In the genomic region with DNA sequence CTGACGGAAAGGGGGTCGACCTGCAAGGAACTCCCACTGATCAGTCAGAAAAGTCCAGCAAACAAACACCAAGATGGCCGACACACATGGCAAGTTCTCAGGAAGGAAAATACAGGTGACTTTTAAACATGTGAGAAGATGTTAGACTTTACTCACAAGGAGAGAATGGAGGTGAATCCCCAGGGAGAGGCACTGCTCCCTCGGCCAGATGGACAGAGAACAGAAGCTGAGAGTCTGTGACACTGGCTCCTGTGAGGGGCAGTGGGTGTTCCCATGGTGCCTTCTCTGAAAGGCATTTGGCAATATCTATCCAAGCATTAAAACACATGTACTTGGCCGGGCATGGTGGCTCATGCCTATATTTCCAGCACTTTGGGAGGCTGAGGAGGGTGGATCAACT, we compare ENCODE assay signal across 21 cellular contexts. TPM values are rescaled to one million over a fixed set of nuclear protein-coding genes. Genes with fewer than 3 reads are reported as not detected.
DNase-seq lines count a peak whose midpoint lies in the region; ATAC-seq and TF ChIP-seq lines count a peak whose summit lies in the region.
"Had no signal": no experiment of that assay in that cellular context is flagged by ENCODE, and none has a peak within 500 bp of the region (broad histone marks: within the 10 kb centered on the region; RNA-seq: fewer than 3 reads in every experiment).

No MANE protein-coding gene starts in this region.

- no peak for TF ChIP-seq POLR2A in esophagus muscularis mucosa (IDR thresholded peaks at IDR 0.05; ENCODE audit: low read depth)
- no peak for TF ChIP-seq POLR2A in transverse colon (IDR thresholded peaks at IDR 0.05)

- TF ChIP-seq EP300 in esophagus muscularis mucosa (IDR thresholded peaks at IDR 0.05) (no peak), transverse colon (IDR thresholded peaks at IDR 0.05; ENCODE audit: low read depth) (no peak)

- H3K4me3 ChIP-seq in cardiac muscle cell (no peak overlapping the region), esophagus muscularis mucosa (no peak overlapping the region), transverse colon (no peak overlapping the region)
- H3K4me3 ChIP-seq: PC-9 had no signal

- H3K4me1 Mint-ChIP-seq in osteocyte (ENCODE audit: unreplicated experiment) = peaks cover 91% of the 10 kb centered on the region
- no peaks in the 10 kb centered on the region for H3K4me1 Mint-ChIP-seq in natural killer cell
- H3K4me1 Mint-ChIP-seq: CD4-positive, CD25-positive, alpha-beta regulatory T cell had no signal

- H3K27me3 Mint-ChIP-seq in osteocyte (ENCODE audit: unreplicated experiment) (no peaks in the 10 kb centered on the region), natural killer cell (ENCODE audit: low read depth in 2 of 2) (peaks cover 6 to 7% of the 10 kb centered on the region in 2 donors)
- H3K27me3 Mint-ChIP-seq: CD4-positive, CD25-positive, alpha-beta regulatory T cell had no signal

- H3K27ac Mint-ChIP-seq in osteocyte (ENCODE audit: unreplicated experiment) (peak overlapping the region; percentile 84), natural killer cell (no peak overlapping the region)
- H3K27ac Mint-ChIP-seq: CD4-positive, CD25-positive, alpha-beta regulatory T cell had no signal

- no peaks in the 10 kb centered on the region for H3K36me3 ChIP-seq in cardiac muscle cell
- H3K36me3 ChIP-seq in esophagus muscularis mucosa = no peaks in the 10 kb centered on the region
- no peaks in the 10 kb centered on the region for H3K36me3 ChIP-seq in transverse colon

- H3K9me3 Mint-ChIP-seq in osteocyte (ENCODE audit: unreplicated experiment) (no peaks in the 10 kb centered on the region), natural killer cell (peaks cover 3 to 4% of the 10 kb centered on the region in 2 donors)

- H3K9me3 ChIP-seq in cardiac muscle cell (ENCODE audit: low read depth) (no peaks in the 10 kb centered on the region), esophagus muscularis mucosa (no peaks in the 10 kb centered on the region), transverse colon (no peaks in the 10 kb centered on the region)

- H3K4me3 Mint-ChIP-seq in osteocyte (ENCODE audit: unreplicated experiment) (no peak overlapping the region), natural killer cell (no peak overlapping the region)
- H3K4me3 Mint-ChIP-seq: CD4-positive, CD25-positive, alpha-beta regulatory T cell had no signal

- H3K27me3 ChIP-seq in cardiac muscle cell (no peaks in the 10 kb centered on the region), esophagus muscularis mucosa (no peaks in the 10 kb centered on the region), transverse colon (no peaks in the 10 kb centered on the region)

- ATAC-seq in left cardiac atrium = no peak
- no peak for ATAC-seq in natural killer cell

- in situ Hi-C loops in transverse colon (cut with MboI; ENCODE audit: low pct_ligation_motif_present in 1 of 4, low pct_unique_long_range_greater_than_20kb in 1 of 4, low sequenced_read_pairs in 3 of 4) = no loop called here

- WGBS in esophagus muscularis mucosa = 91% methylated on average over 5 of the region's 5 CpGs
- 76 to 95% methylated on average over 3 to 5 of the region's 5 CpGs for WGBS in transverse colon (ENCODE audit: low coverage in 1 of 2), 2 donors

- TF ChIP-seq CTCF in cardiac muscle cell (IDR thresholded peaks at IDR 0.05; ENCODE audit: low read depth, low read length) (no peak), esophagus muscularis mucosa (IDR thresholded peaks at IDR 0.05) (no peak), osteocyte (IDR thresholded peaks at IDR 0.05) (no peak), transverse colon (IDR thresholded peaks at IDR 0.05) (no peak), natural killer cell (IDR thresholded peaks at IDR 0.05) (no peak)

- H3K4me1 ChIP-seq in cardiac muscle cell (ENCODE audit: low read depth) = peaks cover 37% of the 10 kb centered on the region
- peaks cover 32 to 78% (median 66%) of the 10 kb centered on the region in 4 donors for H3K4me1 ChIP-seq in esophagus muscularis mucosa
- peaks cover 15 to 32% (median 26%) of the 10 kb centered on the region in 4 donors for H3K4me1 ChIP-seq in transverse colon

- DNase-seq in cardiac muscle cell (ENCODE audit: low read depth in 1 of 2, low spot score in 1 of 2) (no peak), left cardiac atrium (no peak), esophagus muscularis mucosa (ENCODE audit: extremely low spot score) (no peak), osteocyte (ENCODE audit: extremely low spot score, unreplicated experiment) (no peak), transverse colon (no peak), NOMO-1 (lab: John Stamatoyannopoulos, UW; ENCODE audit: unreplicated experiment in 2 of 2) (no peak), anterior cingulate cortex (lab: John Stamatoyannopoulos, UW) (no peak), natural killer cell (no peak)
- DNase-seq: AML-193; CD4-positive, CD25-positive, alpha-beta regulatory T cell; DMS79; NCI-H1092; NCI-H1694; NCI-H2107; NCI-H345; NCI-H69; NK-92 treated with Interleukin-12 subunit alpha and Interleukin-12 subunit beta, amount 100 ng/mL, for 24 hours; PC-9; SHP77 had no signal

- intact Hi-C loops in left cardiac atrium (cut with DNase I) (no loop called here), esophagus muscularis mucosa (cut with DNase I) (no loop called here), transverse colon (cut with DNase I; ENCODE audit: low total_unique reads) (no loop called here), natural killer cell (cut with micrococcal nuclease) (no loop called here)

- H3K27ac ChIP-seq in cardiac muscle cell (peak overlapping the region; percentile 99), esophagus muscularis mucosa (replicated peaks in 1 of 4) (peak overlapping the region; percentile 78 to 87 (median 86)), transverse colon (peak overlapping the region; percentile 71 to 91 (median 82))
- H3K27ac ChIP-seq: KMS-11, PC-9 had no signal

- H3K36me3 Mint-ChIP-seq in osteocyte (ENCODE audit: unreplicated experiment) (peaks cover 38% of the 10 kb centered on the region), natural killer cell (peaks cover 6% of the 10 kb centered on the region)
- H3K36me3 Mint-ChIP-seq: CD4-positive, CD25-positive, alpha-beta regulatory T cell had no signal

RNA-seq across cellular contexts. Expression of a gene that starts 22.8 kb away (rescaled TPM):
- total RNA-seq in cardiac muscle cell = 75.5 and 129 TPM in 2 replicates
- 34.5 and 50.7 TPM in 2 replicates for polyA plus RNA-seq in cardiac muscle cell
- 10 to 100 TPM; 29.8 to 35.2 TPM for total RNA-seq in left cardiac atrium
- 10 to 100 TPM; 36.0 to 89.5 (median 56.4) TPM for total RNA-seq in esophagus muscularis mucosa
- total RNA-seq in osteocyte = 1,552 and 1,672 TPM in 2 replicates
- 10 to 100 TPM in 2 of 4 donors, 1 to 10 TPM in 2; 7.1 to 69.3 (median 16.1) TPM for total RNA-seq in transverse colon
- total RNA-seq in natural killer cell = under 1 TPM; 0.11 to 0.28 (median 0.23) TPM
- total RNA-seq: MCF 10A had no signal

Comparison
In these comparisons a context has a peak if more than half of its experiments do, and no peak if none do; other contexts are left out.
1. RNA of a gene that starts 22.8 kb away (total RNA-seq): 1,552 to 1,672 TPM in osteocyte; 75.5 to 129 TPM in cardiac muscle cell, 36.0 to 89.5 TPM in esophagus muscularis mucosa, 29.8 to 35.2 TPM in left cardiac atrium, 7.1 to 69.3 TPM in transverse colon and 0.11 to 0.28 TPM in natural killer cell; every median in the first group is over 10 times any median in the second.
2. Peak in every context shown above with its lines, with median percentiles within 50 percentile points of each other: H3K27ac ChIP-seq.